Comparison of ENCODE assay signal across 8 cellular contexts in genomic region chr2:60880988-60881932, GRCh38. TPM values are rescaled to one million over a fixed set of nuclear protein-coding genes. Genes with fewer than 3 reads are reported as not detected.
DNase-seq lines count a peak whose midpoint lies in the region; ATAC-seq and TF ChIP-seq lines count a peak whose summit lies in the region.

Gene REL, plus strand, starts transcription at chr2:60881574. Its CDS starts 267 bp downstream, at chr2:60881841.

- peak within 1 kb of the TSS; percentile 90 for H3K9ac ChIP-seq in PC-3 (ENCODE audit: low read length)
- peak within 1 kb of the TSS; percentile 88 for H3K9ac ChIP-seq in muscle layer of colon (ENCODE audit: low read length)

- peaks cover 48% of the 10 kb centered on the region for H3K79me2 ChIP-seq in PC-3 (ENCODE audit: low read length)

- H3F3A ChIP-seq in PC-3 (ENCODE audit: low read length, unreplicated experiment), result no peaks in the 10 kb centered on the region

- no TSS peak for BruUV-seq in PC-3 (replicated peaks; lab: Mats Ljungman, UMichigan)

- no peaks in the 10 kb centered on the region for H3K9me3 Mint-ChIP-seq in activated T-cell treated with anti-CD3 and anti-CD28 coated beads, Interleukin-2, amount 50 U/mL, for 24 hours

- intact Hi-C loops in PC-3 (cut with micrococcal nuclease), result loop anchor here (5.0 kb wide), 3 partner anchors 89 to 136 kb away; partner anchors contain the start of genes PEX13 and PUS10

- peak within 1 kb of the TSS; percentile 97 for H3K4me3 Mint-ChIP-seq in activated T-cell treated with anti-CD3 and anti-CD28 coated beads, Interleukin-2, amount 50 U/mL, for 24 hours

- peaks cover 35% of the 10 kb centered on the region for H4K20me1 ChIP-seq in PC-3 (ENCODE audit: low read length)

- H2AFZ ChIP-seq in PC-3 (ENCODE audit: low read length), result peak within 1 kb of the TSS; percentile 95

- peak within 1 kb of the TSS; percentile 89 for H3K27ac ChIP-seq in PC-3 (ENCODE audit: low read length)
- peak within 1 kb of the TSS; percentile 92 for H3K27ac ChIP-seq in muscle layer of colon (ENCODE audit: low read depth, low read length)

- H3K9me3 ChIP-seq in PC-3 (ENCODE audit: low read length), result no peaks in the 10 kb centered on the region
- no peaks in the 10 kb centered on the region for H3K9me3 ChIP-seq in muscle layer of colon (ENCODE audit: low read length)

- TF ChIP-seq CTCF in PC-3 (conservative IDR thresholded peaks at IDR 0.05; ENCODE audit: low read depth, low read length), result 0 out of 2 replicates have a peak, but pooled peaks have one; percentile 22

- H3K4me1 ChIP-seq in PC-3 (ENCODE audit: insufficient read depth, low read length), result peaks cover 9% of the 10 kb centered on the region
- peaks cover 12% of the 10 kb centered on the region for H3K4me1 ChIP-seq in muscle layer of colon (ENCODE audit: insufficient read depth, low read length)

- H3K27ac Mint-ChIP-seq in activated T-cell treated with anti-CD3 and anti-CD28 coated beads, Interleukin-2, amount 50 U/mL, for 24 hours, result peak within 1 kb of the TSS; percentile 96

- peak; percentile 84 for ATAC-seq in GM21528 (IDR thresholded peaks at IDR 0.05; ENCODE audit: low FRiP score, unreplicated experiment)
- ATAC-seq in PC-3, result peak; percentile 94
- ATAC-seq in esophagus mucosa, result peak; percentile 94

- H3K4me2 ChIP-seq in PC-3 (ENCODE audit: low read length), result peak within 1 kb of the TSS; percentile 87

- POLR2A ChIA-PET in PC-3 (lab: Charles Lee; ENCODE audit: unreplicated experiment), result interaction anchor here (0.7 kb wide), 1 partner anchor 44 kb away, joined by 3 read pairs; no protein-coding TSS in a partner anchor

- DNase-seq in DMS53 (lab: John Stamatoyannopoulos, UW) (peak; percentile 97), HuH-7.5 (ENCODE audit: low spot score) (peak; percentile 83), PC-3 (peak; percentile 91)
- peak; percentile 93 for DNase-seq in activated T-cell treated with anti-CD3 and anti-CD28 coated beads, Interleukin-2, amount 50 U/mL, for 24 hours
- DNase-seq in stimulated activated CD8-positive, alpha-beta memory T cell treated with anti-CD3 and anti-CD28 coated beads, Interleukin-7, amount 100 ng/mL, for 1 hour (ENCODE audit: low read depth in 2 of 2), result peak; percentile 73 to 83

- CTCF ChIA-PET in PC-3 (lab: Charles Lee), result no interaction called here

- peak within 1 kb of the TSS; percentile 90 for H3K4me3 ChIP-seq in PC-3 (ENCODE audit: low read length)
- H3K4me3 ChIP-seq in muscle layer of colon (ENCODE audit: low read depth in 1 of 2, low read length in 2 of 2), result peak within 1 kb of the TSS; percentile 72 to 78

- H3K36me3 ChIP-seq in PC-3 (ENCODE audit: low read depth, low read length) (no peaks in the 10 kb centered on the region), muscle layer of colon (ENCODE audit: insufficient read depth, low read length) (no peaks in the 10 kb centered on the region)

- peaks cover 42% of the 10 kb centered on the region for H3K36me3 Mint-ChIP-seq in activated T-cell treated with anti-CD3 and anti-CD28 coated beads, Interleukin-2, amount 50 U/mL, for 24 hours (ENCODE audit: low read depth)

- H3K9me2 ChIP-seq in PC-3 (replicated peaks; ENCODE audit: low read length), result no peaks in the 10 kb centered on the region

- H3K4me1 Mint-ChIP-seq in activated T-cell treated with anti-CD3 and anti-CD28 coated beads, Interleukin-2, amount 50 U/mL, for 24 hours (ENCODE audit: low read depth), result peaks cover 33% of the 10 kb centered on the region

- H3K27me3 ChIP-seq in PC-3 (ENCODE audit: low read length) (no peaks in the 10 kb centered on the region), muscle layer of colon (ENCODE audit: control insufficient read depth in 1 of 2, insufficient read depth in 2 of 2, low read length in 2 of 2) (no peaks in the 10 kb centered on the region)

- H3K27me3 Mint-ChIP-seq in activated T-cell treated with anti-CD3 and anti-CD28 coated beads, Interleukin-2, amount 50 U/mL, for 24 hours, result no peaks in the 10 kb centered on the region

RNA-seq across cellular contexts. Expression of gene REL, which starts in this region (rescaled TPM):
- 7.3 and 8.9 TPM in 2 replicates for total RNA-seq in PC-3 (2014; rRNA removed)
- 19.8 TPM for total RNA-seq in esophagus mucosa

Comparison
In these comparisons a context has a peak if more than half of its experiments do, and no peak if none do; other contexts are left out.
1. Peak in every context shown above with its lines: DNase-seq, ATAC-seq, H3K4me3 ChIP-seq and H3K27ac ChIP-seq.